Comparison of ENCODE assay signal across 10 cellular contexts in the genomic region with DNA sequence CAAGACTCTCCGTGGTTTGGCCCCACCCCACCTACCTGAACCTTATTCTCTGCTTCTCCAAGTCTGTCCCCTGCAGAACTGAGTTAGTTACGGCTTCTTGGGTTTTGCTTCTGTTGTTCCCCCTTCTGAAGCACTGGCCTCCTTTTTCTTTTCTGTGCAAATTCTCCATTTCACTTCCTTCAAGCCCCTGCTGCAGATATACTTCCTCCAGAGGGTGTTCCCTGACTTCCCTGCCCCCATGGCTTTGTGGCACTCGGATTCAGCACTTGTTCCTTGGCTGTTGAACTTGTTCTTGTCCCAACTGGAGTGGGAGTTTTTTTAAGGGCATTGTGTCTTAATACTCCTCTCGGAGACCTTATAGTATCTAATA. TPM values are rescaled to one million over a fixed set of nuclear protein-coding genes. Genes with fewer than 3 reads are reported as not detected.
A peak's percentile ranks its signal among the peaks of the same experiment; 100 is the strongest.
DNase-seq lines count a peak whose midpoint lies in the region; ATAC-seq and TF ChIP-seq lines count a peak whose summit lies in the region.
"Had no signal": no experiment of that assay in that cellular context is flagged by ENCODE, and none has a peak within 500 bp of the region (broad histone marks: within the 10 kb centered on the region; RNA-seq: fewer than 3 reads in every experiment).

No MANE protein-coding gene starts in this region.

- H3K4me1 Mint-ChIP-seq in naive thymus-derived CD4-positive, alpha-beta T cell: peaks cover 25 to 52% (median 38%) of the 10 kb centered on the region in 7 donors

- H3K9me3 ChIP-seq in BLaER1 (no peaks in the 10 kb centered on the region), Karpas-422 (ENCODE audit: low read length) (no peaks in the 10 kb centered on the region), colonic mucosa (no peaks in the 10 kb centered on the region), gastroesophageal sphincter (no peaks in the 10 kb centered on the region)
- H3K9me3 ChIP-seq in naive thymus-derived CD4-positive, alpha-beta T cell (ENCODE audit: control insufficient read depth in 2 of 3, low read length in 3 of 3): no peaks in the 10 kb centered on the region
- H3K9me3 ChIP-seq: body of pancreas had no signal

- no peak for TF ChIP-seq EP300 in gastroesophageal sphincter (IDR thresholded peaks at IDR 0.05)

- H3K9me3 Mint-ChIP-seq in naive thymus-derived CD4-positive, alpha-beta T cell: no peaks in the 10 kb centered on the region

- H3K4me3 ChIP-seq in BLaER1 (peak overlapping the region; percentile 96), Karpas-422 (ENCODE audit: low read length) (peak overlapping the region; percentile 86), colonic mucosa (peak overlapping the region; percentile 90), gastroesophageal sphincter (peak overlapping the region in 1 of 2 donors; percentile 86)
- no peak overlapping the region for H3K4me3 ChIP-seq in naive thymus-derived CD4-positive, alpha-beta T cell (ENCODE audit: low read length)
- H3K4me3 ChIP-seq: body of pancreas had no signal

- no peak overlapping the region for H2AFZ ChIP-seq in Karpas-422 (ENCODE audit: low read length)

- H3K4me1 ChIP-seq in BLaER1 (peaks cover 32% of the 10 kb centered on the region), Karpas-422 (ENCODE audit: low read length) (peaks cover 34% of the 10 kb centered on the region), colonic mucosa (peaks cover 16% of the 10 kb centered on the region), gastroesophageal sphincter (peaks cover 0 to 49% (median 14%) of the 10 kb centered on the region in 3 donors)
- peaks cover 10 to 25% of the 10 kb centered on the region in 2 donors for H3K4me1 ChIP-seq in naive thymus-derived CD4-positive, alpha-beta T cell (ENCODE audit: control insufficient read depth in 2 of 2, insufficient read depth in 2 of 2, low read length in 2 of 2)

- H3K4me2 ChIP-seq in BLaER1 (peak overlapping the region; percentile 95), Karpas-422 (ENCODE audit: low read depth, low read length, poor library complexity, severe bottlenecking) (peak overlapping the region; percentile 81)

- peak overlapping the region; percentile 70 to 94 (median 88) for H3K4me3 Mint-ChIP-seq in naive thymus-derived CD4-positive, alpha-beta T cell

- POLR2A ChIA-PET in naive thymus-derived CD4-positive, alpha-beta T cell (lab: Charles Lee): no interaction called here

- H3K9ac ChIP-seq in BLaER1 (peak overlapping the region; percentile 94; the same call in 1 of the 2 replicates), Karpas-422 (ENCODE audit: low read length) (peak overlapping the region; percentile 78), colonic mucosa (ENCODE audit: low read depth in 2 of 2, low read length in 2 of 2) (peak overlapping the region in 1 of 2 donors; percentile 83)

- intact Hi-C loops in colonic mucosa (cut with DNase I): loop anchor here (10.0 kb wide), 1 partner anchor 332 kb away; no protein-coding TSS in a partner anchor
- intact Hi-C loops in naive thymus-derived CD4-positive, alpha-beta T cell (cut with micrococcal nuclease): loop anchor here in 1 of 2 donors (5.0 kb wide), 1 partner anchor 125 kb away; no protein-coding TSS in a partner anchor

- no peak for TF ChIP-seq CTCF in colonic mucosa (IDR thresholded peaks at IDR 0.05)
- no peak for TF ChIP-seq CTCF in gastroesophageal sphincter (IDR thresholded peaks at IDR 0.05)

- H3K27me3 Mint-ChIP-seq in naive thymus-derived CD4-positive, alpha-beta T cell: peaks cover 0 to 19% (median 0%) of the 10 kb centered on the region in 5 donors

- H4K20me1 ChIP-seq in BLaER1 (peaks cover 57% of the 10 kb centered on the region), Karpas-422 (ENCODE audit: insufficient read depth, low read depth, low read length) (no peaks in the 10 kb centered on the region)

- TF ChIP-seq POLR2A in gastroesophageal sphincter (IDR thresholded peaks at IDR 0.05): no peak

- DNase-seq in Karpas-422: no peak
- DNase-seq in colonic mucosa: peak; percentile 62
- no peak for DNase-seq in naive thymus-derived CD4-positive, alpha-beta T cell
- no peak for DNase-seq in NCI-H146 treated with DMSO at 0.1 percent for 48 hours (lab: John Stamatoyannopoulos, UW; ENCODE audit: unreplicated experiment)
- DNase-seq: body of pancreas, NCI-H2029 treated with DMSO at 0.1 percent for 48 hours had no signal

- no peak for ATAC-seq in naive thymus-derived CD4-positive, alpha-beta T cell
- ATAC-seq in gastroesophageal sphincter (no peak), GM18498 (IDR thresholded peaks at IDR 0.05; ENCODE audit: unreplicated experiment) (no peak), HG02642 (IDR thresholded peaks at IDR 0.05; ENCODE audit: poor library complexity, unreplicated experiment) (no peak)
- ATAC-seq: body of pancreas had no signal

- WGBS in gastroesophageal sphincter (ENCODE audit: low coverage in 1 of 2), 2 donors: 42 to 52% methylated on average over 2 to 4 of the region's 4 CpGs

- H3K27me3 ChIP-seq in BLaER1 (no peaks in the 10 kb centered on the region), Karpas-422 (ENCODE audit: low read length) (no peaks in the 10 kb centered on the region), colonic mucosa (no peaks in the 10 kb centered on the region), gastroesophageal sphincter (no peaks in the 10 kb centered on the region)
- no peaks in the 10 kb centered on the region for H3K27me3 ChIP-seq in naive thymus-derived CD4-positive, alpha-beta T cell (ENCODE audit: control insufficient read depth in 2 of 2, insufficient read depth in 2 of 2, low read length in 2 of 2)
- H3K27me3 ChIP-seq: body of pancreas had no signal

- H3K79me2 ChIP-seq in Karpas-422 (ENCODE audit: low read length): peaks cover 32% of the 10 kb centered on the region

- peaks cover 8 to 25% (median 11%) of the 10 kb centered on the region in 5 donors for H3K36me3 Mint-ChIP-seq in naive thymus-derived CD4-positive, alpha-beta T cell

- H3K27ac ChIP-seq in BLaER1: no peak overlapping the region
- no peak overlapping the region for H3K27ac ChIP-seq in Karpas-422 (ENCODE audit: low read length)
- H3K27ac ChIP-seq in colonic mucosa: peak overlapping the region; percentile 91
- H3K27ac ChIP-seq in naive thymus-derived CD4-positive, alpha-beta T cell (ENCODE audit: low read depth, low read length): no peak overlapping the region
- H3K27ac ChIP-seq in gastroesophageal sphincter: peak overlapping the region in 1 of 4 donors; percentile 12

- no peaks in the 10 kb centered on the region for H3K9me2 ChIP-seq in Karpas-422 (replicated peaks; ENCODE audit: insufficient read depth, low read length)

- peak overlapping the region; percentile 14 to 91 (median 67) for H3K27ac Mint-ChIP-seq in naive thymus-derived CD4-positive, alpha-beta T cell

- H3K36me3 ChIP-seq in BLaER1 (peaks cover 41% of the 10 kb centered on the region), Karpas-422 (ENCODE audit: insufficient read depth, low read length) (peaks cover 3% of the 10 kb centered on the region; the same call in 1 of the 2 replicates), colonic mucosa (peaks cover 10% of the 10 kb centered on the region), gastroesophageal sphincter (peaks cover 0 to 23% of the 10 kb centered on the region in 2 donors)
- H3K36me3 ChIP-seq in naive thymus-derived CD4-positive, alpha-beta T cell (ENCODE audit: control insufficient read depth in 2 of 3, insufficient read depth in 3 of 3, low read length in 3 of 3): peaks cover 0 to 7% (median 0%) of the 10 kb centered on the region in 3 experiments

- CTCF ChIA-PET in naive thymus-derived CD4-positive, alpha-beta T cell (lab: Charles Lee): no interaction called here

RNA-seq across cellular contexts. Expression of a gene that starts 2.0 kb away (rescaled TPM):
- 4.6 and 8.1 TPM in 2 replicates for total RNA-seq in Karpas-422 (2014; rRNA removed; shearing (Covaris generic); ENCODE audit: low replicate concordance)
- total RNA-seq in colonic mucosa (10 to 100 TPM in 1 of 2 donors, 1 to 10 TPM in 1; 4.6 to 10.3 TPM), gastroesophageal sphincter (10 to 100 TPM; 11.0 to 14.2 (median 13.5) TPM)
- 1 to 10 TPM; 5.2 to 9.4 (median 8.8) TPM for total RNA-seq in naive thymus-derived CD4-positive, alpha-beta T cell
- polyA plus RNA-seq in naive thymus-derived CD4-positive, alpha-beta T cell: 1 to 10 TPM in 1 of 2 donors, under 1 TPM in 1; 0.73 to 1.2 TPM

RNA-seq across cellular contexts. Expression of a gene that starts 52.1 kb away (rescaled TPM):
- total RNA-seq in Karpas-422 (2014; rRNA removed; shearing (Covaris generic); ENCODE audit: low replicate concordance): 7.0 and 8.2 TPM in 2 replicates
- total RNA-seq in colonic mucosa: 10 to 100 TPM; 22.6 to 27.2 TPM
- total RNA-seq in naive thymus-derived CD4-positive, alpha-beta T cell: 1 to 10 TPM; 2.6 to 8.3 (median 5.8) TPM
- polyA plus RNA-seq in naive thymus-derived CD4-positive, alpha-beta T cell: 1 to 10 TPM; 1.0 to 1.4 TPM
- 10 to 100 TPM in 2 of 4 donors, 1 to 10 TPM in 2; 5.9 to 17.4 (median 11.3) TPM for total RNA-seq in gastroesophageal sphincter

RNA-seq across cellular contexts. Expression of a gene that starts 57.6 kb away (rescaled TPM):
- 6.4 and 6.5 TPM in 2 replicates for total RNA-seq in Karpas-422 (2014; rRNA removed; shearing (Covaris generic); ENCODE audit: low replicate concordance)
- total RNA-seq in colonic mucosa: 10 to 100 TPM; 16.3 to 18.5 TPM
- 10 to 100 TPM; 17.8 to 31.4 (median 28.2) TPM for total RNA-seq in naive thymus-derived CD4-positive, alpha-beta T cell
- 1 to 10 TPM; 6.9 to 7.9 TPM for polyA plus RNA-seq in naive thymus-derived CD4-positive, alpha-beta T cell
- total RNA-seq in gastroesophageal sphincter: 10 to 100 TPM in 2 of 4 donors, 1 to 10 TPM in 2; 9.7 to 12.3 (median 10.7) TPM
